ENCODE assay signal across 10 cellular contexts in genomic region chr1:54476231-54477109, GRCh38.
A peak's percentile ranks its signal among the peaks of the same experiment; 100 is the strongest.
DNase-seq lines count a peak whose midpoint lies in the region; ATAC-seq and TF ChIP-seq lines count a peak whose summit lies in the region.
"Had no signal": no experiment of that assay in that cellular context is flagged by ENCODE, and none has a peak within 500 bp of the region (broad histone marks: within the 10 kb centered on the region; RNA-seq: fewer than 3 reads in every experiment).

No MANE protein-coding gene starts in this region.

- H3F3A ChIP-seq in neural progenitor cell (ENCODE audit: low read depth): peaks cover 36% of the 10 kb centered on the region

- H3K9ac ChIP-seq in neural progenitor cell: no peak overlapping the region

- TF ChIP-seq CTCF in Calu3 (IDR thresholded peaks at IDR 0.05; ENCODE audit: unreplicated experiment): no peak
- TF ChIP-seq CTCF in neural progenitor cell (IDR thresholded peaks at IDR 0.05): no peak

- peak overlapping the region; percentile 46 for H3K4me2 ChIP-seq in neural progenitor cell

- in situ Hi-C loops in KBM-7 (cut with MboI; ENCODE audit: low pct_unique_long_range_greater_than_20kb, low sequenced_read_pairs): no loop called here

- H3K79me2 ChIP-seq in neural progenitor cell (ENCODE audit: low read depth): no peaks in the 10 kb centered on the region

- CTCF ChIA-PET in Calu3 (lab: Charles Lee): no interaction called here

- no peaks in the 10 kb centered on the region for H4K20me1 ChIP-seq in neural progenitor cell (ENCODE audit: low read depth)

- intact Hi-C loops in Calu3 (cut with micrococcal nuclease; ENCODE audit: unreplicated experiment): no loop called here

- H3K4me3 ChIP-seq in neural progenitor cell: no peak overlapping the region
- H3K4me3 ChIP-seq: MG63, upper lobe of right lung had no signal

- H3K36me3 Mint-ChIP-seq in Calu3 (ENCODE audit: insufficient read depth, unreplicated experiment) (no peaks in the 10 kb centered on the region), neural progenitor cell (no peaks in the 10 kb centered on the region)

- H3K27ac Mint-ChIP-seq in Calu3 (ENCODE audit: unreplicated experiment) (no peak overlapping the region), neural progenitor cell (peak overlapping the region; percentile 97)

- no peak for ATAC-seq in GM18511 (IDR thresholded peaks at IDR 0.05; ENCODE audit: unreplicated experiment)

- peaks cover 56% of the 10 kb centered on the region for H3K4me1 ChIP-seq in neural progenitor cell

- no TSS peak for BruUV-seq in Calu3 (replicated peaks; lab: Mats Ljungman, UMichigan)

- H3K4me1 Mint-ChIP-seq in Calu3 (ENCODE audit: low read depth, unreplicated experiment) (no peaks in the 10 kb centered on the region), neural progenitor cell (peaks cover 79% of the 10 kb centered on the region)

- H3K4me3 Mint-ChIP-seq in Calu3 (ENCODE audit: low read depth, unreplicated experiment) (peak overlapping the region; percentile 11), neural progenitor cell (peak overlapping the region; percentile 43)

- no peaks in the 10 kb centered on the region for H3K36me3 ChIP-seq in neural progenitor cell
- H3K36me3 ChIP-seq: MG63, upper lobe of right lung had no signal

- DNase-seq in Calu3 (no peak), KBM-7 (peak; percentile 62), cerebellar cortex (ENCODE audit: low spot score) (peak; percentile 49), neural progenitor cell (ENCODE audit: low spot score) (no peak), amniotic stem cell (lab: John Stamatoyannopoulos, UW) (no peak), COLO668 (lab: John Stamatoyannopoulos, UW; ENCODE audit: unreplicated experiment) (no peak)
- DNase-seq: GOT3, MG63, upper lobe of right lung had no signal

- H3K27ac ChIP-seq in neural progenitor cell: no peak overlapping the region
- H3K27ac ChIP-seq: upper lobe of right lung had no signal

- no peaks in the 10 kb centered on the region for H3K9me3 ChIP-seq in neural progenitor cell (ENCODE audit: low read depth)
- H3K9me3 ChIP-seq: MG63, upper lobe of right lung had no signal

- H3K9me3 Mint-ChIP-seq in Calu3 (ENCODE audit: low read depth, unreplicated experiment) (no peaks in the 10 kb centered on the region), neural progenitor cell (peaks cover 4% of the 10 kb centered on the region)

- H2AFZ ChIP-seq in neural progenitor cell (replicated peaks): no peak overlapping the region

- H3K27me3 ChIP-seq in neural progenitor cell: peaks cover 12% of the 10 kb centered on the region
- H3K27me3 ChIP-seq: MG63 had no signal

- H3K27me3 Mint-ChIP-seq in Calu3 (ENCODE audit: unreplicated experiment): peaks cover 84% of the 10 kb centered on the region
- H3K27me3 Mint-ChIP-seq in neural progenitor cell (ENCODE audit: insufficient read depth, low read depth): peaks cover 15% of the 10 kb centered on the region

Comparison
In these comparisons a context has a peak if more than half of its experiments do, and no peak if none do; other contexts are left out.
1. DNase-seq: peak in KBM-7 (single experiment) and cerebellar cortex (single experiment); none in Calu3 (single experiment), neural progenitor cell (single experiment), amniotic stem cell (single experiment) and COLO668 (single experiment).